Comparison of ENCODE assay signal across 11 cellular contexts in genomic region chr2:54606393-54606973, GRCh38.
DNase-seq lines count a peak whose midpoint lies in the region; ATAC-seq and TF ChIP-seq lines count a peak whose summit lies in the region.
"Had no signal": no experiment of that assay in that cellular context is flagged by ENCODE, and none has a peak within 500 bp of the region (broad histone marks: within the 10 kb centered on the region; RNA-seq: fewer than 3 reads in every experiment).

No MANE protein-coding gene starts in this region.

- peak overlapping the region; percentile 47 for H3K4me3 Mint-ChIP-seq in activated CD8-positive, alpha-beta T cell treated with anti-CD3 and anti-CD28 coated beads, Interleukin-2, amount 10 ng/mL, durations not matched to agents 7 days and 5 days
- H3K4me3 Mint-ChIP-seq: memory B cell had no signal

- H3K27me3 Mint-ChIP-seq in activated CD8-positive, alpha-beta T cell treated with anti-CD3 and anti-CD28 coated beads, Interleukin-2, amount 10 ng/mL, durations not matched to agents 7 days and 5 days (ENCODE audit: low read depth), result no peaks in the 10 kb centered on the region
- H3K27me3 Mint-ChIP-seq: memory B cell had no signal

- H3K36me3 Mint-ChIP-seq in activated CD8-positive, alpha-beta T cell treated with anti-CD3 and anti-CD28 coated beads, Interleukin-2, amount 10 ng/mL, durations not matched to agents 7 days and 5 days (ENCODE audit: low read depth), result peaks cover 33% of the 10 kb centered on the region

- no peak for TF ChIP-seq CTCF in foreskin fibroblast (IDR thresholded peaks at IDR 0.05; ENCODE audit: low read depth, low read length)

- no peak overlapping the region for H3K4me3 ChIP-seq in foreskin fibroblast (ENCODE audit: low read depth in 1 of 2, low read length in 2 of 2)
- H3K4me3 ChIP-seq: thyroid gland had no signal

- peak; percentile 57 for ATAC-seq in activated CD8-positive, alpha-beta T cell treated with anti-CD3 and anti-CD28 coated beads, Interleukin-2, amount 10 ng/mL, durations not matched to agents 7 days and 5 days
- ATAC-seq in HG03025 (IDR thresholded peaks at IDR 0.05; ENCODE audit: low FRiP score, unreplicated experiment), result no peak
- ATAC-seq in HG03378 (IDR thresholded peaks at IDR 0.05; ENCODE audit: unreplicated experiment), result no peak

- H3K27ac Mint-ChIP-seq in activated CD8-positive, alpha-beta T cell treated with anti-CD3 and anti-CD28 coated beads, Interleukin-2, amount 10 ng/mL, durations not matched to agents 7 days and 5 days, result peak overlapping the region; percentile 72

- CTCF ChIA-PET in activated CD8-positive, alpha-beta T cell treated with anti-CD3 and anti-CD28 coated beads, Interleukin-2, amount 10 ng/mL, durations not matched to agents 7 days and 5 days (lab: Charles Lee), result interaction anchor here (0.9 to 6.5 kb wide), 8 partner anchors 10 to 83 kb away, joined by 3 to 41 read pairs (median 6); no protein-coding TSS in a partner anchor

- H3K9me3 Mint-ChIP-seq in activated CD8-positive, alpha-beta T cell treated with anti-CD3 and anti-CD28 coated beads, Interleukin-2, amount 10 ng/mL, durations not matched to agents 7 days and 5 days (ENCODE audit: insufficient read depth), result no peaks in the 10 kb centered on the region
- H3K9me3 Mint-ChIP-seq: memory B cell had no signal

- DNase-seq in GM03348 (ENCODE audit: low spot score) (peak; percentile 66), foreskin fibroblast (peak; percentile 47 to 83), activated gamma-delta T cell (lab: John Stamatoyannopoulos, UW) (no peak)
- DNase-seq in activated CD8-positive, alpha-beta T cell treated with anti-CD3 and anti-CD28 coated beads, Interleukin-2, amount 10 ng/mL, durations not matched to agents 7 days and 5 days, result peak; percentile 42
- peak; percentile 36 to 41 for DNase-seq in stimulated activated CD4-positive, alpha-beta T cell treated with anti-CD3 and anti-CD28 coated beads, Interleukin-1b, Interleukin-23, amount 100 ng/mL, for 4 hours (ENCODE audit: low read depth in 2 of 2)
- no peak for DNase-seq in activated CD8-positive, alpha-beta memory T cell treated with anti-CD3 and anti-CD28 coated beads, Interleukin-2, amount 50 U/mL, for 4 hours
- DNase-seq: T-helper 9 cell, thyroid gland had no signal

- POLR2A ChIA-PET in activated CD8-positive, alpha-beta T cell treated with anti-CD3 and anti-CD28 coated beads, Interleukin-2, amount 10 ng/mL, durations not matched to agents 7 days and 5 days (lab: Charles Lee), result interaction anchor here (0.8 to 1.9 kb wide), 2 partner anchors 35 to 47 kb away, joined by 3 to 7 read pairs; no protein-coding TSS in a partner anchor

- H3K4me1 Mint-ChIP-seq in activated CD8-positive, alpha-beta T cell treated with anti-CD3 and anti-CD28 coated beads, Interleukin-2, amount 10 ng/mL, durations not matched to agents 7 days and 5 days (ENCODE audit: low read depth), result peaks cover 76% of the 10 kb centered on the region

Comparison
In these comparisons a context has a peak if more than half of its experiments do, and no peak if none do; other contexts are left out.
1. DNase-seq: peak in GM03348 (single experiment), activated CD8-positive, alpha-beta T cell treated with anti-CD3 and anti-CD28 coated beads, Interleukin-2, amount 10 ng/mL, durations not matched to agents 7 days and 5 days (single experiment), foreskin fibroblast (2 of 2) and stimulated activated CD4-positive, alpha-beta T cell treated with anti-CD3 and anti-CD28 coated beads, Interleukin-1b, Interleukin-23, amount 100 ng/mL, for 4 hours (2 of 2); none in activated gamma-delta T cell (single experiment) and activated CD8-positive, alpha-beta memory T cell treated with anti-CD3 and anti-CD28 coated beads, Interleukin-2, amount 50 U/mL, for 4 hours (single experiment).